11 cellular contexts compared by ENCODE assay signal in genomic region chr18:54718436-54718773, GRCh38.
A peak's percentile ranks its signal among the peaks of the same experiment; 100 is the strongest.
DNase-seq lines count a peak whose midpoint lies in the region; ATAC-seq and TF ChIP-seq lines count a peak whose summit lies in the region.
"Had no signal": no experiment of that assay in that cellular context is flagged by ENCODE, and none has a peak within 500 bp of the region (broad histone marks: within the 10 kb centered on the region; RNA-seq: fewer than 3 reads in every experiment).

No MANE protein-coding gene starts in this region.

- peak overlapping the region; percentile 37 to 42 for H3K4me3 ChIP-seq in CD4-positive, alpha-beta memory T cell (ENCODE audit: low read length in 2 of 2)

- intact Hi-C loops in CD4-positive, alpha-beta memory T cell (cut with micrococcal nuclease): loop anchor here (5.0 kb wide), 1 partner anchor 109 kb away; the partner anchor contains the start of gene RAB27B
- intact Hi-C loops in activated CD4-positive, alpha-beta memory T cell treated with anti-CD3 and anti-CD28 coated beads for 36 hours (cut with micrococcal nuclease): loop anchor here (2.0 to 10.0 kb wide), 4 partner anchors 264 to 571 kb away; no protein-coding TSS in a partner anchor
- intact Hi-C loops in natural killer cell (cut with micrococcal nuclease): loop anchor here (5.0 to 10.0 kb wide), 2 partner anchors 86 to 109 kb away; partner anchors contain the start of gene RAB27B

- H3K4me1 ChIP-seq in CD4-positive, alpha-beta memory T cell (ENCODE audit: insufficient read depth, low read length): peaks cover 36% of the 10 kb centered on the region

- DNase-seq in CD4-positive, alpha-beta memory T cell: no peak
- DNase-seq in activated CD4-positive, alpha-beta memory T cell treated with anti-CD3 and anti-CD28 coated beads for 36 hours: no peak
- no peak for DNase-seq in natural killer cell
- DNase-seq: kidney, NCI-H1048, PC-3 had no signal

- no peaks in the 10 kb centered on the region for H3K27me3 ChIP-seq in CD4-positive, alpha-beta memory T cell (ENCODE audit: insufficient read depth, low read length)

- no peak overlapping the region for H3K27ac ChIP-seq in CD4-positive, alpha-beta memory T cell (ENCODE audit: low read depth, low read length)

- ATAC-seq in GM21723 (IDR thresholded peaks at IDR 0.05; ENCODE audit: unreplicated experiment): peak; percentile 5
- no peak for ATAC-seq in natural killer cell
- no peak for ATAC-seq in HG02970 (IDR thresholded peaks at IDR 0.05; ENCODE audit: low FRiP score, unreplicated experiment)
- no peak for ATAC-seq in GM18520 (IDR thresholded peaks at IDR 0.05; ENCODE audit: unreplicated experiment)
- no peak for ATAC-seq in GM19035 (IDR thresholded peaks at IDR 0.05; ENCODE audit: unreplicated experiment)
- ATAC-seq: PC-3 had no signal

- no peaks in the 10 kb centered on the region for H3K9me3 ChIP-seq in CD4-positive, alpha-beta memory T cell (ENCODE audit: control insufficient read depth in 1 of 2, low read length in 2 of 2)

- no peaks in the 10 kb centered on the region for H3K9me3 Mint-ChIP-seq in CD4-positive, alpha-beta memory T cell
- no peaks in the 10 kb centered on the region for H3K9me3 Mint-ChIP-seq in activated CD4-positive, alpha-beta memory T cell treated with anti-CD3 and anti-CD28 coated beads for 36 hours
- H3K9me3 Mint-ChIP-seq in natural killer cell: no peaks in the 10 kb centered on the region
- H3K9me3 Mint-ChIP-seq: CD4-positive, CD25-positive, alpha-beta regulatory T cell had no signal

- H3K27ac Mint-ChIP-seq in CD4-positive, alpha-beta memory T cell: peak overlapping the region in 3 of 7 donors; percentile 26 to 61 (median 39)
- H3K27ac Mint-ChIP-seq in activated CD4-positive, alpha-beta memory T cell treated with anti-CD3 and anti-CD28 coated beads for 36 hours: peak overlapping the region; percentile 23
- peak overlapping the region; percentile 81 to 84 for H3K27ac Mint-ChIP-seq in natural killer cell

- H3K27me3 Mint-ChIP-seq in CD4-positive, alpha-beta memory T cell: no peaks in the 10 kb centered on the region
- peaks cover 5% of the 10 kb centered on the region for H3K27me3 Mint-ChIP-seq in activated CD4-positive, alpha-beta memory T cell treated with anti-CD3 and anti-CD28 coated beads for 36 hours
- H3K27me3 Mint-ChIP-seq in natural killer cell (ENCODE audit: low read depth in 2 of 2): peaks cover 6 to 8% of the 10 kb centered on the region in 2 donors

- no peak for TF ChIP-seq CTCF in natural killer cell (IDR thresholded peaks at IDR 0.05)

- H3K36me3 ChIP-seq in CD4-positive, alpha-beta memory T cell (ENCODE audit: insufficient read depth, low read length): no peaks in the 10 kb centered on the region

- POLR2A ChIA-PET in CD4-positive, alpha-beta memory T cell (lab: Charles Lee; ENCODE audit: partially characterized antibody): interaction anchor here (0.8 kb wide), 1 partner anchor 111 kb away, joined by 3 read pairs; the partner anchor contains the start of gene RAB27B
- POLR2A ChIA-PET in activated CD4-positive, alpha-beta memory T cell treated with anti-CD3 and anti-CD28 coated beads for 36 hours (lab: Charles Lee): interaction anchor here (0.7 kb wide), 1 partner anchor 343 kb away, joined by 3 read pairs; no protein-coding TSS in a partner anchor

- CTCF ChIA-PET in CD4-positive, alpha-beta memory T cell (lab: Charles Lee; ENCODE audit: partially characterized antibody): interaction anchor here (1.0 to 1.1 kb wide), 2 partner anchors 27 to 265 kb away, joined by 3 to 5 read pairs; no protein-coding TSS in a partner anchor
- CTCF ChIA-PET in activated CD4-positive, alpha-beta memory T cell treated with anti-CD3 and anti-CD28 coated beads for 36 hours (lab: Charles Lee): interaction anchor here (1.0 kb wide), 1 partner anchor 326 kb away, joined by 5 read pairs; no protein-coding TSS in a partner anchor

- H3K36me3 Mint-ChIP-seq in CD4-positive, alpha-beta memory T cell: no peaks in the 10 kb centered on the region
- no peaks in the 10 kb centered on the region for H3K36me3 Mint-ChIP-seq in activated CD4-positive, alpha-beta memory T cell treated with anti-CD3 and anti-CD28 coated beads for 36 hours
- H3K36me3 Mint-ChIP-seq in natural killer cell: no peaks in the 10 kb centered on the region
- H3K36me3 Mint-ChIP-seq: CD4-positive, CD25-positive, alpha-beta regulatory T cell had no signal

- H3K4me1 Mint-ChIP-seq in CD4-positive, alpha-beta memory T cell: peaks cover 20 to 47% (median 38%) of the 10 kb centered on the region in 4 donors
- H3K4me1 Mint-ChIP-seq in activated CD4-positive, alpha-beta memory T cell treated with anti-CD3 and anti-CD28 coated beads for 36 hours (ENCODE audit: low read depth): peaks cover 28% of the 10 kb centered on the region
- peaks cover 40 to 48% of the 10 kb centered on the region in 2 donors for H3K4me1 Mint-ChIP-seq in natural killer cell

- H3K4me3 Mint-ChIP-seq in CD4-positive, alpha-beta memory T cell: peak overlapping the region; percentile 64 to 84 (median 78)
- peak overlapping the region; percentile 61 for H3K4me3 Mint-ChIP-seq in activated CD4-positive, alpha-beta memory T cell treated with anti-CD3 and anti-CD28 coated beads for 36 hours
- H3K4me3 Mint-ChIP-seq in natural killer cell: peak overlapping the region; percentile 92
